ENCODE assay signal across 8 cellular contexts in the genomic region with DNA sequence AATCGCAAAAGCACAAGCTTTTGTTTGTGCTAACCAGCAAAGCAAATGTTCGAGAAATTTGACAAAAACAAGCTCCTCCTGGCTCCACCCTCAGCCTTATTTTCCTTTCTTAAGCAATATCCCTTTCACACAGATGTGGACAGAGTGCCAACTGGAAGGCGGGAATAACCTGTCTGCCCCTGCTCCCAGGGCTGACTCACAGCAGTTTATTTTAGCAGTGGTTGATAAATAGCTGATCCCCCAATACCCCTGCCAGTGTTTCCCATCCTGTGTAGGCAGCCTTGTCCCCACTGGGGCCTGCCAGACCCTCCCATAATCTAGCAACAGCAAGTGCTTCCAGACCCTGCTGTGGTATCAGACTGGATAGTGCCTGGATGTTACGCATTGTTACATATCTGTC. TPM values are rescaled to one million over a fixed set of nuclear protein-coding genes. Genes with fewer than 3 reads are reported as not detected.
A peak's percentile ranks its signal among the peaks of the same experiment; 100 is the strongest.
DNase-seq lines count a peak whose midpoint lies in the region; ATAC-seq and TF ChIP-seq lines count a peak whose summit lies in the region.

No MANE protein-coding gene starts in this region.

- H3K27me3 ChIP-seq in adipocyte (replicated peaks; ENCODE audit: control insufficient read depth, insufficient read depth, low read length): no peaks in the 10 kb centered on the region
- no peaks in the 10 kb centered on the region for H3K27me3 ChIP-seq in cardiac muscle cell

- peak overlapping the region; percentile 45 for H3K27ac ChIP-seq in cardiac muscle cell

- no peak for TF ChIP-seq CTCF in cardiac muscle cell (IDR thresholded peaks at IDR 0.05; ENCODE audit: low read depth, low read length)
- no peak for TF ChIP-seq CTCF in progenitor cell of endocrine pancreas (IDR thresholded peaks at IDR 0.05; ENCODE audit: unreplicated experiment)

- H3K9me3 Mint-ChIP-seq in progenitor cell of endocrine pancreas (ENCODE audit: low read depth): no peaks in the 10 kb centered on the region

- peak overlapping the region; percentile 82 for H3K9ac ChIP-seq in adipocyte (ENCODE audit: low read length)

- peak; percentile 54 for DNase-seq in COLO829 (ENCODE audit: low spot score)
- peak; percentile 93 for DNase-seq in adipocyte (ENCODE audit: low read depth)
- peak in 1 of 2 donors; percentile 95 for DNase-seq in cardiac muscle cell (ENCODE audit: low read depth in 1 of 2, low spot score in 1 of 2)
- no peak for DNase-seq in progenitor cell of endocrine pancreas (ENCODE audit: low spot score, unreplicated experiment)
- no peak for DNase-seq in cerebellar cortex (ENCODE audit: low spot score)
- no peak for DNase-seq in NCI-H446 (lab: John Stamatoyannopoulos, UW)
- DNase-seq in GM19240 (ENCODE audit: insufficient read length, low spot score): no peak

- peaks cover 59% of the 10 kb centered on the region for H3K4me1 ChIP-seq in adipocyte (ENCODE audit: control insufficient read depth, insufficient read depth, low read length)
- H3K4me1 ChIP-seq in cardiac muscle cell (ENCODE audit: low read depth): peaks cover 31% of the 10 kb centered on the region

- H3K36me3 ChIP-seq in adipocyte (ENCODE audit: control insufficient read depth, insufficient read depth, low read length, severe bottlenecking) (peaks cover 10% of the 10 kb centered on the region), cardiac muscle cell (no peaks in the 10 kb centered on the region)

- H3K27ac Mint-ChIP-seq in progenitor cell of endocrine pancreas: peak overlapping the region; percentile 75

- H3K4me3 Mint-ChIP-seq in progenitor cell of endocrine pancreas (ENCODE audit: low read depth): no peak overlapping the region

- H3K4me1 Mint-ChIP-seq in progenitor cell of endocrine pancreas (ENCODE audit: low read depth): peaks cover 24% of the 10 kb centered on the region

- no peak for ATAC-seq in GM19035 (IDR thresholded peaks at IDR 0.05; ENCODE audit: unreplicated experiment)

- H3K4me3 ChIP-seq in adipocyte (ENCODE audit: low read length): peak overlapping the region; percentile 54
- H3K4me3 ChIP-seq in cardiac muscle cell: no peak overlapping the region

- H3K9me3 ChIP-seq in adipocyte (ENCODE audit: control insufficient read depth, low read length) (no peaks in the 10 kb centered on the region), cardiac muscle cell (ENCODE audit: low read depth) (no peaks in the 10 kb centered on the region)

- no peaks in the 10 kb centered on the region for H3K36me3 Mint-ChIP-seq in progenitor cell of endocrine pancreas (ENCODE audit: insufficient read depth)

- H3K27me3 Mint-ChIP-seq in progenitor cell of endocrine pancreas: no peaks in the 10 kb centered on the region

RNA-seq across cellular contexts. Expression of gene PARVA, which starts 53.5 kb away (rescaled TPM):
- total RNA-seq in cardiac muscle cell: 13.0 and 14.9 TPM in 2 replicates
- polyA plus RNA-seq in cardiac muscle cell: 24.2 and 26.4 TPM in 2 replicates
- 49.3 and 50.2 TPM in 2 replicates for total RNA-seq in progenitor cell of endocrine pancreas

Comparison
In these comparisons a context has a peak if more than half of its experiments do, and no peak if none do; other contexts are left out.
1. DNase-seq: peak in COLO829 (single experiment) and adipocyte (single experiment); none in progenitor cell of endocrine pancreas (single experiment), cerebellar cortex (single experiment), NCI-H446 (0 of 2) and GM19240 (single experiment).